In genomic region chr17:19447085-19447583, GRCh38 we compare ENCODE assay signal across 8 cellular contexts. TPM values are rescaled to one million over a fixed set of nuclear protein-coding genes. Genes with fewer than 3 reads are reported as not detected.
DNase-seq lines count a peak whose midpoint lies in the region; ATAC-seq and TF ChIP-seq lines count a peak whose summit lies in the region.

No MANE protein-coding gene starts in this region.

- TF ChIP-seq POLR2A in ovary (IDR thresholded peaks at IDR 0.05): no peak

- peaks cover 9% of the 10 kb centered on the region for H3K9me3 Mint-ChIP-seq in activated naive CD8-positive, alpha-beta T cell treated with anti-CD3 and anti-CD28 coated beads for 36 hours
- H3K9me3 Mint-ChIP-seq in type B pancreatic cell: peaks cover 20% of the 10 kb centered on the region

- H3K4me1 ChIP-seq in DOHH2 (ENCODE audit: control insufficient read depth, low read length) (no peaks in the 10 kb centered on the region), ovary (ENCODE audit: insufficient read depth) (peaks cover 15% of the 10 kb centered on the region)

- intact Hi-C loops in ovary (cut with DNase I): loop anchor here (2.0 to 5.0 kb wide), 2 partner anchors 84 to 85 kb away; partner anchors contain the start of gene B9D1 (in 4 of the 4)

- no peak overlapping the region for H3K4me3 Mint-ChIP-seq in activated naive CD8-positive, alpha-beta T cell treated with anti-CD3 and anti-CD28 coated beads for 36 hours
- H3K4me3 Mint-ChIP-seq in type B pancreatic cell: peak overlapping the region; percentile 14

- no peak overlapping the region for H3K27ac Mint-ChIP-seq in activated naive CD8-positive, alpha-beta T cell treated with anti-CD3 and anti-CD28 coated beads for 36 hours
- H3K27ac Mint-ChIP-seq in type B pancreatic cell: peak overlapping the region; percentile 48

- ATAC-seq in GM21515 (IDR thresholded peaks at IDR 0.05; ENCODE audit: unreplicated experiment): no peak

- H3K27me3 Mint-ChIP-seq in activated naive CD8-positive, alpha-beta T cell treated with anti-CD3 and anti-CD28 coated beads for 36 hours: peaks cover 29% of the 10 kb centered on the region
- peaks cover 3% of the 10 kb centered on the region for H3K27me3 Mint-ChIP-seq in type B pancreatic cell

- no peaks in the 10 kb centered on the region for H3K36me3 Mint-ChIP-seq in activated naive CD8-positive, alpha-beta T cell treated with anti-CD3 and anti-CD28 coated beads for 36 hours
- peaks cover 4% of the 10 kb centered on the region for H3K36me3 Mint-ChIP-seq in type B pancreatic cell

- no peaks in the 10 kb centered on the region for H4K20me1 ChIP-seq in DOHH2 (ENCODE audit: control insufficient read depth, insufficient read depth, low read depth, low read length)

- DNase-seq in NAMALWA (ENCODE audit: low spot score): peak; percentile 63
- peak; percentile 49 for DNase-seq in SKM-1 treated with dmso at 0.1 percent for 144 hours (lab: John Stamatoyannopoulos, UW; ENCODE audit: unreplicated experiment)
- DNase-seq in activated naive CD8-positive, alpha-beta T cell treated with anti-CD3 and anti-CD28 coated beads for 36 hours: peak; percentile 42
- peak; percentile 72 for DNase-seq in glomerular visceral epithelial cell (ENCODE audit: extremely low spot score)
- peak; percentile 56 to 86 (median 70) for DNase-seq in ovary
- peak; percentile 78 for DNase-seq in type B pancreatic cell (ENCODE audit: extremely low spot score, unreplicated experiment)

- peaks cover 10% of the 10 kb centered on the region for H3K9me3 ChIP-seq in DOHH2 (ENCODE audit: control insufficient read depth, insufficient read depth, low read length)
- H3K9me3 ChIP-seq in ovary: no peaks in the 10 kb centered on the region

- WGBS in ovary, 3 donors: 26 to 34% (median 28%) methylated on average over 3 of the region's 3 CpGs

- H3K4me2 ChIP-seq in DOHH2 (ENCODE audit: low read length): no peak overlapping the region

- no peaks in the 10 kb centered on the region for H3K9me2 ChIP-seq in DOHH2 (replicated peaks; ENCODE audit: control insufficient read depth, low read length)

- H3K4me1 Mint-ChIP-seq in activated naive CD8-positive, alpha-beta T cell treated with anti-CD3 and anti-CD28 coated beads for 36 hours: peaks cover 2% of the 10 kb centered on the region
- peaks cover 15% of the 10 kb centered on the region for H3K4me1 Mint-ChIP-seq in type B pancreatic cell (ENCODE audit: unreplicated experiment)

- H3K4me3 ChIP-seq in DOHH2 (ENCODE audit: low read length) (no peak overlapping the region), ovary (no peak overlapping the region)

- H3K79me2 ChIP-seq in DOHH2 (ENCODE audit: control insufficient read depth, low read length): no peaks in the 10 kb centered on the region

- TF ChIP-seq EP300 in ovary (IDR thresholded peaks at IDR 0.05): no peak

- no peak overlapping the region for H3K27ac ChIP-seq in DOHH2 (ENCODE audit: low read depth, low read length)
- H3K27ac ChIP-seq in ovary: peak overlapping the region; percentile 34 to 41

- H3F3A ChIP-seq in DOHH2 (ENCODE audit: control insufficient read depth, insufficient read depth): no peaks in the 10 kb centered on the region

- TF ChIP-seq CTCF in DOHH2 (IDR thresholded peaks at IDR 0.05; ENCODE audit: low read depth, low read length, poor library complexity, severe bottlenecking) (peak; percentile 94), ovary (IDR thresholded peaks at IDR 0.05) (peak; percentile 65 to 97 (median 94)), type B pancreatic cell (conservative IDR thresholded peaks at IDR 0.05) (peak; percentile 96)

- H3K27me3 ChIP-seq in DOHH2 (ENCODE audit: control insufficient read depth, low read length): peaks cover 9% of the 10 kb centered on the region; the same call in 1 of the 2 replicates
- no peaks in the 10 kb centered on the region for H3K27me3 ChIP-seq in ovary

- H3K36me3 ChIP-seq in DOHH2 (ENCODE audit: control insufficient read depth, low read length) (no peaks in the 10 kb centered on the region), ovary (no peaks in the 10 kb centered on the region)

RNA-seq across cellular contexts. Expression of gene RNF112, which starts 36.1 kb away (rescaled TPM):
- under 1 TPM in 1 of 2 experiments, not detected in 1; 0.10 TPM for total RNA-seq in activated naive CD8-positive, alpha-beta T cell treated with anti-CD3 and anti-CD28 coated beads for 36 hours
- total RNA-seq in ovary (1 to 10 TPM in 5 of 7 donors, under 1 TPM in 2; 0.24 to 6.9 (median 2.1) TPM), type B pancreatic cell (ENCODE audit: low replicate concordance) (0.60 and 1.2 TPM in 2 replicates)
- 1 to 10 TPM; 1.4 to 1.6 TPM for polyA plus RNA-seq in ovary
